Comparison of ENCODE assay signal across 24 cellular contexts in genomic region chr10:89684604-89685003, GRCh38. TPM values are rescaled to one million over a fixed set of nuclear protein-coding genes. Genes with fewer than 3 reads are reported as not detected.
DNase-seq lines count a peak whose midpoint lies in the region; ATAC-seq and TF ChIP-seq lines count a peak whose summit lies in the region.
"Had no signal": no experiment of that assay in that cellular context is flagged by ENCODE, and none has a peak within 500 bp of the region (broad histone marks: within the 10 kb centered on the region; RNA-seq: fewer than 3 reads in every experiment).

No MANE protein-coding gene starts in this region.

- H3K23ac ChIP-seq in mesenchymal stem cell (ENCODE audit: low read length in 2 of 2) = no peak overlapping the region

- no peak overlapping the region for H3K4me3 ChIP-seq in mammary epithelial cell (replicated peaks in 1 of 3; ENCODE audit: insufficient read depth in 1 of 3, low read depth in 2 of 3, low read length in 3 of 3)
- H3K4me3 ChIP-seq in mesenchymal stem cell (ENCODE audit: insufficient read depth in 1 of 2, low read depth in 1 of 2, low read length in 2 of 2) = no peak overlapping the region
- H3K4me3 ChIP-seq: spleen, upper lobe of left lung had no signal

- H3K36me3 ChIP-seq in mammary epithelial cell (ENCODE audit: insufficient read depth, low read length) (no peaks in the 10 kb centered on the region), mesenchymal stem cell (ENCODE audit: control insufficient read depth in 1 of 2, insufficient read depth in 2 of 2, low read depth in 1 of 2, low read length in 2 of 2) (no peaks in the 10 kb centered on the region)
- H3K36me3 ChIP-seq: spleen, upper lobe of left lung had no signal

- dilution Hi-C loops in mammary epithelial cell (cut with HindIII; ENCODE audit: low sequenced_read_pairs) = no loop called here

- TF ChIP-seq CTCF in mammary epithelial cell (conservative IDR thresholded peaks at IDR 0.05 in 1 of 2, IDR thresholded peaks at IDR 0.05 in 1 of 2; ENCODE audit: extremely low read depth in 1 of 2, insufficient read depth in 1 of 2, low read depth in 1 of 2, low read length in 2 of 2) (no peak), natural killer cell (IDR thresholded peaks at IDR 0.05) (no peak)

- no peaks in the 10 kb centered on the region for H3K9me3 ChIP-seq in mammary epithelial cell (replicated peaks; ENCODE audit: insufficient read depth, low read length)
- no peaks in the 10 kb centered on the region for H3K9me3 ChIP-seq in mesenchymal stem cell (ENCODE audit: control insufficient read depth, low read length)
- H3K9me3 ChIP-seq: spleen, upper lobe of left lung had no signal

- no peak overlapping the region for H3K4ac ChIP-seq in mesenchymal stem cell (ENCODE audit: low read depth in 1 of 2, low read length in 2 of 2)

- no peaks in the 10 kb centered on the region for H3K79me2 ChIP-seq in mammary epithelial cell (ENCODE audit: insufficient read depth, low read length)

- H2AFZ ChIP-seq in mammary epithelial cell (ENCODE audit: low read depth, low read length) (no peak overlapping the region), mesenchymal stem cell (ENCODE audit: low read depth, low read length) (no peak overlapping the region)

- in situ Hi-C loops in mammary epithelial cell (cut with MboI; ENCODE audit: low sequenced_read_pairs in 2 of 2) = no loop called here

- H3K79me1 ChIP-seq in mesenchymal stem cell (replicated peaks; ENCODE audit: low read length, poor library complexity, severe bottlenecking) = no peaks in the 10 kb centered on the region

- H3K27ac ChIP-seq in mammary epithelial cell (ENCODE audit: insufficient read depth, low read depth, low read length) (no peak overlapping the region), mesenchymal stem cell (ENCODE audit: low read length, poor library complexity, severe bottlenecking) (no peak overlapping the region)
- H3K27ac ChIP-seq: foreskin keratinocyte, spleen, upper lobe of left lung, VCaP had no signal

- H4K91ac ChIP-seq in mesenchymal stem cell (ENCODE audit: low read length) = no peak overlapping the region

- H3K14ac ChIP-seq in mesenchymal stem cell (ENCODE audit: low read length in 2 of 2) = no peak overlapping the region

- no peak overlapping the region for H2BK120ac ChIP-seq in mesenchymal stem cell (ENCODE audit: low read depth, low read length)

- H3K4me1 ChIP-seq in mammary epithelial cell (ENCODE audit: insufficient read depth, low read length) = no peaks in the 10 kb centered on the region
- no peaks in the 10 kb centered on the region for H3K4me1 ChIP-seq in mesenchymal stem cell (ENCODE audit: control insufficient read depth, insufficient read depth, low read depth, low read length)
- H3K4me1 ChIP-seq: spleen, upper lobe of left lung had no signal

- H3K27ac Mint-ChIP-seq in natural killer cell = no peak overlapping the region
- H3K27ac Mint-ChIP-seq: T-helper 1 cell treated with Interleukin-12 subunit alpha and Interleukin-12 subunit beta and Interleukin-4 antibody, amounts not matched to agents 30 μg/mL and 1 μg/mL, for 36 hours had no signal

- H3K18ac ChIP-seq in mesenchymal stem cell (ENCODE audit: low read depth in 1 of 2, low read length in 2 of 2) = no peak overlapping the region

- no peaks in the 10 kb centered on the region for H3K36me3 Mint-ChIP-seq in natural killer cell

- H2BK5ac ChIP-seq in mesenchymal stem cell (ENCODE audit: low read depth, low read length, poor library complexity, severe bottlenecking) = no peak overlapping the region

- H4K20me1 ChIP-seq in mammary epithelial cell (ENCODE audit: insufficient read depth, low read length) = no peaks in the 10 kb centered on the region

- CTCF ChIA-PET in mammary epithelial cell (lab: Charles Lee; ENCODE audit: low non-redundant PET) = no interaction called here

- peaks cover 16 to 28% of the 10 kb centered on the region in 2 donors for H3K27me3 Mint-ChIP-seq in natural killer cell (ENCODE audit: low read depth in 2 of 2)

- H3K4me2 ChIP-seq in mammary epithelial cell (ENCODE audit: insufficient read depth, low read depth, low read length) (no peak overlapping the region), mesenchymal stem cell (ENCODE audit: low read length, poor library complexity, severe bottlenecking) (no peak overlapping the region)

- no peak overlapping the region for H2BK12ac ChIP-seq in mesenchymal stem cell (ENCODE audit: low read length in 2 of 2)

- 85% methylated on average over 2 of the region's 2 CpGs for WGBS in mammary epithelial cell (ENCODE audit: low coverage, missing lambda C conversion rate)
- 93% methylated on average over 2 of the region's 2 CpGs for WGBS in mesenchymal stem cell

- DNase-seq in EL = peak; percentile 60
- DNase-seq in M059J (ENCODE audit: low read depth) = peak; percentile 25
- peak; percentile 34 for DNase-seq in mammary epithelial cell
- DNase-seq in mesenchymal stem cell = peak; percentile 45
- DNase-seq in activated T-cell treated with anti-CD3 and anti-CD28 coated beads, Interleukin-2, amount 50 U/mL, for 48 hours = no peak
- no peak for DNase-seq in natural killer cell
- DNase-seq: activated CD4-positive, alpha-beta T cell treated with anti-CD3 and anti-CD28 coated beads, Interleukin-2, amount 50 U/mL, for 48 hours; activated naive CD4-positive, alpha-beta T cell; activated T-cell treated with anti-CD3 and anti-CD28 coated beads for 4 hours; anterior cingulate cortex; Calu3; hippocampal formation; islet precursor cell; NCI-H524; Right ventricle myocardium superior; spleen; stimulated activated CD4-positive, alpha-beta T cell treated with anti-CD3 and anti-CD28 coated beads, Interleukin-4, amount 100 ng/mL, for 4 hours; upper lobe of left lung had no signal

- no peaks in the 10 kb centered on the region for H3K9me3 Mint-ChIP-seq in natural killer cell
- H3K9me3 Mint-ChIP-seq: neural crest cell; T-helper 1 cell treated with Interleukin-12 subunit alpha and Interleukin-12 subunit beta and Interleukin-4 antibody, amounts not matched to agents 30 μg/mL and 1 μg/mL, for 36 hours had no signal

- no peak for ATAC-seq in GM21717 (IDR thresholded peaks at IDR 0.05; ENCODE audit: unreplicated experiment)
- no peak for ATAC-seq in HG03025 (IDR thresholded peaks at IDR 0.05; ENCODE audit: low FRiP score, unreplicated experiment)
- no peak for ATAC-seq in natural killer cell
- ATAC-seq: foreskin keratinocyte had no signal

- no peak overlapping the region for H4K8ac ChIP-seq in mesenchymal stem cell (ENCODE audit: low read length)

- no peaks in the 10 kb centered on the region for H3K27me3 ChIP-seq in mammary epithelial cell (ENCODE audit: insufficient read depth, low read length)
- no peaks in the 10 kb centered on the region for H3K27me3 ChIP-seq in mesenchymal stem cell (ENCODE audit: control insufficient read depth in 1 of 2, insufficient read depth in 1 of 2, low read length in 2 of 2)
- H3K27me3 ChIP-seq: foreskin keratinocyte, upper lobe of left lung had no signal

- H3K9ac ChIP-seq in mammary epithelial cell (ENCODE audit: insufficient read depth, low read length) (no peak overlapping the region), mesenchymal stem cell (ENCODE audit: low read length) (no peak overlapping the region)

- intact Hi-C loops in mammary epithelial cell (cut with micrococcal nuclease) (no loop called here), natural killer cell (cut with micrococcal nuclease) (no loop called here)

- H2AK5ac ChIP-seq in mesenchymal stem cell (ENCODE audit: low read length, severe bottlenecking) = no peak overlapping the region

- H3K4me3 Mint-ChIP-seq in natural killer cell = no peak overlapping the region
- H3K4me3 Mint-ChIP-seq: neural crest cell; T-helper 1 cell treated with Interleukin-12 subunit alpha and Interleukin-12 subunit beta and Interleukin-4 antibody, amounts not matched to agents 30 μg/mL and 1 μg/mL, for 36 hours had no signal

- H3K4me1 Mint-ChIP-seq in natural killer cell = peaks cover 0 to 6% of the 10 kb centered on the region in 2 donors
- H3K4me1 Mint-ChIP-seq: neural crest cell had no signal

- no TSS peak for BruUV-seq in mammary epithelial cell (replicated peaks; lab: Mats Ljungman, UMichigan)

- no peak overlapping the region for H2BK15ac ChIP-seq in mesenchymal stem cell (ENCODE audit: low read depth, poor library complexity, severe bottlenecking)

RNA-seq across cellular contexts. Expression of gene KIF20B, which starts 16.8 kb away (rescaled TPM):
- 21.2 and 24.3 TPM in 2 replicates for total RNA-seq in M059J (2014; rRNA removed; shearing (Covaris generic))
- total RNA-seq in mammary epithelial cell (10 to 100 TPM in 1 of 2 donors, 1 to 10 TPM in 1; 3.8 to 29.9 TPM), natural killer cell (10 to 100 TPM; 17.2 to 20.2 (median 17.3) TPM)
- polyA plus RNA-seq in mammary epithelial cell = 6.8 TPM
- 2.2 TPM for polyA minus RNA-seq in mammary epithelial cell
- polyA plus RNA-seq in mesenchymal stem cell (2013, experiment 1 of 2) = 4.0 TPM
- polyA plus RNA-seq in mesenchymal stem cell (2013, experiment 2 of 2) = 3.9 TPM

RNA-seq across cellular contexts. Expression of gene PANK1, which starts 39.6 kb away (rescaled TPM):
- total RNA-seq in M059J (2014; rRNA removed; shearing (Covaris generic)) = 10.7 and 12.0 TPM in 2 replicates
- total RNA-seq in mammary epithelial cell (1 to 10 TPM; 4.7 to 5.3 TPM), natural killer cell (1 to 10 TPM in 2 of 3 donors, under 1 TPM in 1; 0.85 to 2.2 (median 1.4) TPM)
- polyA plus RNA-seq in mammary epithelial cell = 6.3 TPM
- polyA minus RNA-seq in mammary epithelial cell = 5.3 TPM
- polyA plus RNA-seq in mesenchymal stem cell (2013, experiment 1 of 2) = 6.9 TPM
- 7.7 TPM for polyA plus RNA-seq in mesenchymal stem cell (2013, experiment 2 of 2)

Comparison
In these comparisons a context has a peak if more than half of its experiments do, and no peak if none do; other contexts are left out.
1. DNase-seq: peak in EL (single experiment), M059J (single experiment), mammary epithelial cell (single experiment) and mesenchymal stem cell (single experiment); none in activated T-cell treated with anti-CD3 and anti-CD28 coated beads, Interleukin-2, amount 50 U/mL, for 48 hours (0 of 2) and natural killer cell (single experiment).